In the genomic region with DNA sequence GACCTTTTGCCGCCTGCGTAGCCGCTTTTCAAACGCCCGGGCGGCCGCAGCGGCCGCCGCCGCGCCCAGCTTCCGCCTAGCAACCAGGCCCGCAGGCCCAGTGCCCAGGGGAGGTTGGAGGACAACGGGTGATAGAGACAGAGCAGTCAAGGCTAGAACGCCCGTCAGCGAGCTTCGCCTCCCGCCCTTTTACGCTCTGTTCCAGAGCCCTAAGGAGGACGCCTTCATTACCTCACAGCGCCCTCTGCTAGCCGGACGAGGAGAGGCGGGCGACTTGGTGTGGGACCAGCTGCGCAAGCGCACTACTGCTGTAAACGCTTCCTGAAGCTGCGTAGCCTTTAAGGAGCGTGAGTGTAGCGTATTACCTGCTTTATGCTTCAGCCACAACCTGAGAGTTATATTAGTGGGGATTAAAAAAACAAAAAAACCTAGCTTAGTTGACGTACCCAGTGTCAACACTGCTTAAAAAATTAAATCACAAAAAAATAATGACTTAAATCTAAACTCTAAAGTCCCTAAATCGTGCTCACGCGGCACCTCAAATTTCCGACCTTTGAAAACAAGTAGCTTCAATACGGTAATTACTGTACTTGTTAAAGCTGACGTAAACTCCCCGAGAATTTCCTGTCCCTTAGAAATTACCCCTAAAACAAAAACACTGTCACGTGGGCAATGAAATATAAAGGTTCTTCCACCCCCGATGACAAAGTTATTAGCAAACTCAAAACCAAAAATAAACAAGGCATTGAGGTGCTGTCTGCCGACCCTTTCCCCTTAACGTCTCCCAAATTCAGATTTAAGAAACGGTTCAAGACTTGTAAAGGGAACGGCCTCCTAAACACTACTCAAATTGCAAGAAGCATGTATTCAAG, we compare ENCODE assay signal across 7 cellular contexts.
DNase-seq lines count a peak whose midpoint lies in the region; ATAC-seq and TF ChIP-seq lines count a peak whose summit lies in the region.

TSS of gene CEP120 (minus strand) at position 126 of the 872 bp plus-strand sequence. CDS start 405 bp downstream, outside the sequence.

- peaks cover 5% of the 10 kb centered on the region for H3K4me1 ChIP-seq in rectal smooth muscle tissue (ENCODE audit: control insufficient read depth, insufficient read depth, low read length)

- TF ChIP-seq POLR2A in GM18505 (IDR thresholded peaks at IDR 0.05; ENCODE audit: borderline replicate concordance, extremely low read depth, insufficient read depth, insufficient read length), result peak; percentile 92

- peaks cover 2% of the 10 kb centered on the region for H3K36me3 ChIP-seq in rectal smooth muscle tissue (ENCODE audit: control insufficient read depth, insufficient read depth, low read length)

- ATAC-seq in GM18505 (IDR thresholded peaks at IDR 0.05; ENCODE audit: unreplicated experiment), result peak; percentile 98
- ATAC-seq in HG02970 (IDR thresholded peaks at IDR 0.05; ENCODE audit: low FRiP score, unreplicated experiment), result peak; percentile 99

- DNase-seq in NCI-H2029 (lab: John Stamatoyannopoulos, UW), result peak; percentile 99
- DNase-seq in T-helper 22 cell (ENCODE audit: low read depth), result peak; percentile 94
- peak; percentile 98 for DNase-seq in astrocyte of the cerebellum (ENCODE audit: low read depth)
- DNase-seq in hepatic stellate cell (ENCODE audit: low spot score), result peak; percentile 95

- peak; percentile 82 for TF ChIP-seq CTCF in astrocyte of the cerebellum (IDR thresholded peaks at IDR 0.05; ENCODE audit: low read depth, low read length, missing control alignments)

- no peaks in the 10 kb centered on the region for H3K27me3 ChIP-seq in rectal smooth muscle tissue (ENCODE audit: control insufficient read depth, insufficient read depth, low read length)

- in situ Hi-C loops in astrocyte of the cerebellum (cut with HindIII; ENCODE audit: low sequenced_read_pairs), result no loop called here

- H3K9ac ChIP-seq in rectal smooth muscle tissue (ENCODE audit: low read length), result peak within 1 kb of the TSS; percentile 46

- peak within 1 kb of the TSS; percentile 76 for H3K27ac ChIP-seq in rectal smooth muscle tissue (ENCODE audit: low read depth, low read length)

- peak within 1 kb of the TSS; percentile 69 for H3K4me3 ChIP-seq in astrocyte of the cerebellum (ENCODE audit: low read depth, low read length)
- peak within 1 kb of the TSS; percentile 72 for H3K4me3 ChIP-seq in rectal smooth muscle tissue (ENCODE audit: low read length)

Comparison
In these comparisons a context has a peak if more than half of its experiments do, and no peak if none do; other contexts are left out.
1. Peak in every context shown above with its lines: DNase-seq, ATAC-seq, H3K4me3 ChIP-seq and H3K27ac ChIP-seq.